8 cellular contexts compared by ENCODE assay signal in genomic region chr2:87476936-87477335, GRCh38.
DNase-seq lines count a peak whose midpoint lies in the region; ATAC-seq and TF ChIP-seq lines count a peak whose summit lies in the region.
"Not testable (repeated sequence)": the region's sequence is repeated elsewhere in the genome, so short reads cannot be mapped to it uniquely, and the experiment has no call there.

No MANE protein-coding gene starts in this region.

- H3K27ac Mint-ChIP-seq in CD4-positive, CD25-positive, alpha-beta regulatory T cell = peak overlapping the region; percentile 93 to 99 (median 95)
- peak overlapping the region; percentile 78 for H3K27ac Mint-ChIP-seq in T-helper 17 cell
- peak overlapping the region; percentile 93 for H3K27ac Mint-ChIP-seq in activated CD8-positive, alpha-beta T cell treated with anti-CD3 and anti-CD28 coated beads for 36 hours
- H3K27ac Mint-ChIP-seq in activated naive CD4-positive, alpha-beta T cell treated with anti-CD3 and anti-CD28 coated beads for 36 hours = peak overlapping the region; percentile 88
- H3K27ac Mint-ChIP-seq in chondrocyte (ENCODE audit: unreplicated experiment) = peak overlapping the region; percentile 62
- peak overlapping the region; percentile 84 for H3K27ac Mint-ChIP-seq in stimulated activated effector memory CD8-positive, alpha-beta T cell treated with anti-CD3 and anti-CD28 coated beads, Interleukin-12 subunit alpha, Interleukin-12 subunit beta, amount 100 ng/mL, for 72 hours

- CTCF ChIA-PET in activated CD8-positive, alpha-beta T cell treated with anti-CD3 and anti-CD28 coated beads for 36 hours (lab: Charles Lee); activated naive CD4-positive, alpha-beta T cell treated with anti-CD3 and anti-CD28 coated beads for 36 hours (lab: Charles Lee): not testable (repeated sequence)

- H3K36me3 Mint-ChIP-seq in CD4-positive, CD25-positive, alpha-beta regulatory T cell; T-helper 17 cell (ENCODE audit: low read depth); chondrocyte (ENCODE audit: low read depth): not testable (repeated sequence)
- H3K36me3 Mint-ChIP-seq in activated CD8-positive, alpha-beta T cell treated with anti-CD3 and anti-CD28 coated beads for 36 hours (ENCODE audit: low read depth) = peaks cover 21% of the 10 kb centered on the region
- peaks cover 15% of the 10 kb centered on the region for H3K36me3 Mint-ChIP-seq in activated naive CD4-positive, alpha-beta T cell treated with anti-CD3 and anti-CD28 coated beads for 36 hours (ENCODE audit: low read depth)
- H3K36me3 Mint-ChIP-seq in stimulated activated effector memory CD8-positive, alpha-beta T cell treated with anti-CD3 and anti-CD28 coated beads, Interleukin-12 subunit alpha, Interleukin-12 subunit beta, amount 100 ng/mL, for 72 hours = peaks cover 31% of the 10 kb centered on the region

- peak overlapping the region; percentile 75 to 96 (median 84) for H3K4me3 Mint-ChIP-seq in CD4-positive, CD25-positive, alpha-beta regulatory T cell
- H3K4me3 Mint-ChIP-seq in T-helper 17 cell = peak overlapping the region; percentile 52
- H3K4me3 Mint-ChIP-seq in activated CD8-positive, alpha-beta T cell treated with anti-CD3 and anti-CD28 coated beads for 36 hours = peak overlapping the region; percentile 59
- peak overlapping the region; percentile 29 for H3K4me3 Mint-ChIP-seq in activated naive CD4-positive, alpha-beta T cell treated with anti-CD3 and anti-CD28 coated beads for 36 hours
- not testable (repeated sequence) for H3K4me3 Mint-ChIP-seq in chondrocyte (ENCODE audit: unreplicated experiment)
- H3K4me3 Mint-ChIP-seq in stimulated activated effector memory CD8-positive, alpha-beta T cell treated with anti-CD3 and anti-CD28 coated beads, Interleukin-12 subunit alpha, Interleukin-12 subunit beta, amount 100 ng/mL, for 72 hours = peak overlapping the region; percentile 56

- peak; percentile 57 to 74 (median 64) for DNase-seq in CD4-positive, CD25-positive, alpha-beta regulatory T cell
- DNase-seq in T-helper 17 cell = peak in 1 of 3 donors; percentile 23
- peak; percentile 78 for DNase-seq in activated CD8-positive, alpha-beta T cell treated with anti-CD3 and anti-CD28 coated beads for 36 hours
- peak; percentile 64 for DNase-seq in activated naive CD4-positive, alpha-beta T cell treated with anti-CD3 and anti-CD28 coated beads for 36 hours
- not testable (repeated sequence) for DNase-seq in chondrocyte (ENCODE audit: low spot score); mucosa of descending colon
- peak in 1 of 2 donors; percentile 66 for DNase-seq in stimulated activated effector memory CD8-positive, alpha-beta T cell treated with anti-CD3 and anti-CD28 coated beads, Interleukin-12 subunit alpha, Interleukin-12 subunit beta, amount 100 ng/mL, for 72 hours (ENCODE audit: low spot score in 2 of 2)

- intact Hi-C loops in activated CD8-positive, alpha-beta T cell treated with anti-CD3 and anti-CD28 coated beads for 36 hours (cut with micrococcal nuclease); activated naive CD4-positive, alpha-beta T cell treated with anti-CD3 and anti-CD28 coated beads for 36 hours (cut with micrococcal nuclease); mucosa of descending colon (cut with DNase I, micrococcal nuclease): not testable (repeated sequence)

- H3K27me3 ChIP-seq in CD4-positive, CD25-positive, alpha-beta regulatory T cell (ENCODE audit: control insufficient read depth, insufficient read depth, low read length) = not testable (repeated sequence)

- peaks cover 4 to 32% (median 16%) of the 10 kb centered on the region in 4 donors for H3K4me1 Mint-ChIP-seq in CD4-positive, CD25-positive, alpha-beta regulatory T cell
- H3K4me1 Mint-ChIP-seq in T-helper 17 cell = not testable (repeated sequence)
- H3K4me1 Mint-ChIP-seq in activated CD8-positive, alpha-beta T cell treated with anti-CD3 and anti-CD28 coated beads for 36 hours (ENCODE audit: low read depth) = peaks cover 26% of the 10 kb centered on the region
- H3K4me1 Mint-ChIP-seq in activated naive CD4-positive, alpha-beta T cell treated with anti-CD3 and anti-CD28 coated beads for 36 hours (ENCODE audit: low read depth) = peaks cover 30% of the 10 kb centered on the region
- peaks cover 19% of the 10 kb centered on the region for H3K4me1 Mint-ChIP-seq in chondrocyte (ENCODE audit: low read depth)
- H3K4me1 Mint-ChIP-seq in stimulated activated effector memory CD8-positive, alpha-beta T cell treated with anti-CD3 and anti-CD28 coated beads, Interleukin-12 subunit alpha, Interleukin-12 subunit beta, amount 100 ng/mL, for 72 hours = peaks cover 25% of the 10 kb centered on the region

- H3K9me3 Mint-ChIP-seq in CD4-positive, CD25-positive, alpha-beta regulatory T cell; activated CD8-positive, alpha-beta T cell treated with anti-CD3 and anti-CD28 coated beads for 36 hours; activated naive CD4-positive, alpha-beta T cell treated with anti-CD3 and anti-CD28 coated beads for 36 hours; chondrocyte (ENCODE audit: low read depth); stimulated activated effector memory CD8-positive, alpha-beta T cell treated with anti-CD3 and anti-CD28 coated beads, Interleukin-12 subunit alpha, Interleukin-12 subunit beta, amount 100 ng/mL, for 72 hours: not testable (repeated sequence)

- peaks cover 17% of the 10 kb centered on the region for H3K4me1 ChIP-seq in CD4-positive, CD25-positive, alpha-beta regulatory T cell (ENCODE audit: control insufficient read depth, insufficient read depth, low read length, poor library complexity, severe bottlenecking)
- H3K4me1 ChIP-seq in mucosa of descending colon (ENCODE audit: low read depth) = not testable (repeated sequence)

- peak overlapping the region; percentile 78 for H3K27ac ChIP-seq in CD4-positive, CD25-positive, alpha-beta regulatory T cell (ENCODE audit: insufficient read depth, low read length, poor library complexity, severe bottlenecking)

- H3K27me3 Mint-ChIP-seq in CD4-positive, CD25-positive, alpha-beta regulatory T cell; T-helper 17 cell; activated CD8-positive, alpha-beta T cell treated with anti-CD3 and anti-CD28 coated beads for 36 hours; activated naive CD4-positive, alpha-beta T cell treated with anti-CD3 and anti-CD28 coated beads for 36 hours (ENCODE audit: low read depth); chondrocyte (ENCODE audit: low read depth): not testable (repeated sequence)

- not testable (repeated sequence) for TF ChIP-seq CTCF in activated CD8-positive, alpha-beta T cell treated with anti-CD3 and anti-CD28 coated beads for 36 hours (IDR thresholded peaks at IDR 0.05); chondrocyte (IDR thresholded peaks at IDR 0.05); mucosa of descending colon (IDR thresholded peaks at IDR 0.05)

- POLR2A ChIA-PET in activated CD8-positive, alpha-beta T cell treated with anti-CD3 and anti-CD28 coated beads for 36 hours (lab: Charles Lee) = not testable (repeated sequence)

- not testable (repeated sequence) for H3K9me3 ChIP-seq in CD4-positive, CD25-positive, alpha-beta regulatory T cell (ENCODE audit: control insufficient read depth in 2 of 2, low read length in 2 of 2); T-helper 17 cell (ENCODE audit: control insufficient read depth, low read length, poor library complexity, severe bottlenecking); mucosa of descending colon

- peak overlapping the region; percentile 49 for H3K4me3 ChIP-seq in CD4-positive, CD25-positive, alpha-beta regulatory T cell (ENCODE audit: low read depth, low read length)
- H3K4me3 ChIP-seq in mucosa of descending colon = not testable (repeated sequence)

- not testable (repeated sequence) for H3K36me3 ChIP-seq in CD4-positive, CD25-positive, alpha-beta regulatory T cell (ENCODE audit: control insufficient read depth, insufficient read depth, low read length); mucosa of descending colon (ENCODE audit: low read depth)

- peak; percentile 84 to 86 for ATAC-seq in CD4-positive, CD25-positive, alpha-beta regulatory T cell (ENCODE audit: low read depth in 2 of 2)
- peak; percentile 44 for ATAC-seq in HG02870 (IDR thresholded peaks at IDR 0.05; ENCODE audit: unreplicated experiment)
- peak; percentile 87 for ATAC-seq in T-helper 17 cell
- peak; percentile 74 for ATAC-seq in activated CD8-positive, alpha-beta T cell treated with anti-CD3 and anti-CD28 coated beads for 36 hours
- peak; percentile 37 for ATAC-seq in mucosa of descending colon
- peak; percentile 90 for ATAC-seq in stimulated activated effector memory CD8-positive, alpha-beta T cell treated with anti-CD3 and anti-CD28 coated beads, Interleukin-12 subunit alpha, Interleukin-12 subunit beta, amount 100 ng/mL, for 72 hours

Comparison
In these comparisons a context has a peak if more than half of its experiments do, and no peak if none do; other contexts are left out.
1. ATAC-seq: peak in every context shown above with its lines; median percentile 90 in stimulated activated effector memory CD8-positive, alpha-beta T cell treated with anti-CD3 and anti-CD28 coated beads, Interleukin-12 subunit alpha, Interleukin-12 subunit beta, amount 100 ng/mL, for 72 hours; 87 in T-helper 17 cell; 85 in CD4-positive, CD25-positive, alpha-beta regulatory T cell; 74 in activated CD8-positive, alpha-beta T cell treated with anti-CD3 and anti-CD28 coated beads for 36 hours; 44 in HG02870; 37 in mucosa of descending colon.